9 cellular contexts compared by ENCODE assay signal in the genomic region with DNA sequence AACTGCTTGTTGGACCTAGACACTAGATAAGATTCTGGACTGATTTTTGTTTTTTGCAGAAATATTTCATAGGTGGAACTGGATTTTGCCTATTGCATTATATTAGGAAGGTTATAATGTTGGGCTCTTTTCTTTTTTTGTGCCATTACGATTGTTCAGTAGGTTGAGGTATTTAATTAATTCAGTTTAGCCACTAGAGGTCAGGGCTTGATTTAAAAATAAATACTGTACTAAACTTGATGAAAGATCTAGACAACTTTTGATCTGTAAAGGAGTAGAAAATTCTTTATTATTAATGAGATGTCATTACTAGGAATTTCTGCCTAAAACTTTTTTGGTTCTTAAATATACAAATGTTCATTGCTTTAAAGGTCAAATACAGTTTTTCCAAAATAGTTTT. TPM values are rescaled to one million over a fixed set of nuclear protein-coding genes. Genes with fewer than 3 reads are reported as not detected.
DNase-seq lines count a peak whose midpoint lies in the region; ATAC-seq and TF ChIP-seq lines count a peak whose summit lies in the region.
"Had no signal": no experiment of that assay in that cellular context is flagged by ENCODE, and none has a peak within 500 bp of the region (broad histone marks: within the 10 kb centered on the region; RNA-seq: fewer than 3 reads in every experiment).

No MANE protein-coding gene starts in this region.

- CTCF ChIA-PET in PC-3 (lab: Charles Lee) = no interaction called here

- no peak for TF ChIP-seq POLR2A in spleen (IDR thresholded peaks at IDR 0.05)

- H3K27me3 ChIP-seq in GM23338 (ENCODE audit: insufficient read depth) (no peaks in the 10 kb centered on the region), PC-3 (ENCODE audit: low read length) (no peaks in the 10 kb centered on the region), spleen (replicated peaks in 1 of 7) (peaks cover 0 to 8% (median 0%) of the 10 kb centered on the region in 7 donors)

- DNase-seq in AG08395 (ENCODE audit: low spot score) (peak; percentile 45), GM23338 (ENCODE audit: low spot score) (peak; percentile 48), PC-3 (peak; percentile 48), fibroblast of the aortic adventitia (ENCODE audit: low read depth) (peak; percentile 69), spleen (no peak), GDM1 (lab: John Stamatoyannopoulos, UW) (no peak)
- DNase-seq in activated naive CD8-positive, alpha-beta T cell treated with anti-CD3 and anti-CD28 coated beads, Interleukin-2, amount 50 U/mL, for 24 hours = no peak

- H3K4me1 ChIP-seq in GM23338 (ENCODE audit: insufficient read depth) = no peaks in the 10 kb centered on the region
- 0 out of 2 replicates have a peak, but pooled peaks cover 4% of the 10 kb centered on the region for H3K4me1 ChIP-seq in PC-3 (ENCODE audit: insufficient read depth, low read length)
- peaks cover 0 to 8% (median 0%) of the 10 kb centered on the region in 6 donors for H3K4me1 ChIP-seq in spleen

- TF ChIP-seq CTCF in GM23338 (conservative IDR thresholded peaks at IDR 0.05; ENCODE audit: low read depth in 2 of 2) (peak in 1 of 2 experiments; percentile 62; a peak in 3 of 4 replicates), PC-3 (conservative IDR thresholded peaks at IDR 0.05; ENCODE audit: low read depth, low read length) (peak; percentile 58), fibroblast of the aortic adventitia (IDR thresholded peaks at IDR 0.05; ENCODE audit: insufficient read depth, low read length) (peak; percentile 33), spleen (IDR thresholded peaks at IDR 0.05 in 8 of 11, conservative IDR thresholded peaks at IDR 0.05 in 3 of 11) (peak in 6 of 11 experiments; percentile 31 to 52 (median 42))

- peak; percentile 31; the same call in 2 of the 3 replicates for ATAC-seq in GM23338
- ATAC-seq in PC-3 = peak; percentile 61; the same call in 1 of the 2 replicates
- no peak for ATAC-seq in activated naive CD8-positive, alpha-beta T cell treated with anti-CD3 and anti-CD28 coated beads, Interleukin-2, amount 50 U/mL, for 24 hours
- ATAC-seq in HG02938 (IDR thresholded peaks at IDR 0.05; ENCODE audit: unreplicated experiment) = no peak

- intact Hi-C loops in PC-3 (cut with micrococcal nuclease) = loop anchor here (1.0 kb wide), 1 partner anchor 528 kb away; no protein-coding TSS in a partner anchor
- intact Hi-C loops in spleen (cut with DNase I; ENCODE audit: low total_unique reads) = no loop called here

- no peaks in the 10 kb centered on the region for H3K79me2 ChIP-seq in GM23338 (replicated peaks; ENCODE audit: insufficient read depth)
- H3K79me2 ChIP-seq in PC-3 (ENCODE audit: low read length) = no peaks in the 10 kb centered on the region

- WGBS in spleen, 5 donors = 0 to 7% (median 0%) methylated on average over 1 of the region's 1 CpG

- H3K27me3 Mint-ChIP-seq in GM23338 (ENCODE audit: insufficient read depth, low read depth, poor library complexity) = peaks cover 2% of the 10 kb centered on the region
- no peaks in the 10 kb centered on the region for H3K27me3 Mint-ChIP-seq in activated naive CD8-positive, alpha-beta T cell treated with anti-CD3 and anti-CD28 coated beads, Interleukin-2, amount 50 U/mL, for 24 hours
- H3K27me3 Mint-ChIP-seq: activated naive CD4-positive, alpha-beta T cell treated with anti-CD3 and anti-CD28 coated beads, Interleukin-2, amount 50 U/mL, for 24 hours had no signal

- H3K4me2 ChIP-seq in GM23338 (no peak overlapping the region), PC-3 (ENCODE audit: low read length) (no peak overlapping the region)

- no peak overlapping the region for H3K27ac Mint-ChIP-seq in GM23338
- no peak overlapping the region for H3K27ac Mint-ChIP-seq in activated naive CD8-positive, alpha-beta T cell treated with anti-CD3 and anti-CD28 coated beads, Interleukin-2, amount 50 U/mL, for 24 hours
- H3K27ac Mint-ChIP-seq: activated naive CD4-positive, alpha-beta T cell treated with anti-CD3 and anti-CD28 coated beads, Interleukin-2, amount 50 U/mL, for 24 hours had no signal

- no TSS peak for BruUV-seq in PC-3 (replicated peaks; lab: Mats Ljungman, UMichigan)

- H2AFZ ChIP-seq in GM23338 (no peak overlapping the region), PC-3 (ENCODE audit: low read length) (no peak overlapping the region)

- no peaks in the 10 kb centered on the region for H3K36me3 ChIP-seq in GM23338 (ENCODE audit: insufficient read depth)
- no peaks in the 10 kb centered on the region for H3K36me3 ChIP-seq in PC-3 (ENCODE audit: low read depth, low read length)
- no peaks in the 10 kb centered on the region for H3K36me3 ChIP-seq in spleen

- no peak overlapping the region for H3K9ac ChIP-seq in PC-3 (ENCODE audit: low read length)

- H4K20me1 ChIP-seq in GM23338 (replicated peaks; ENCODE audit: insufficient read depth) (no peaks in the 10 kb centered on the region), PC-3 (ENCODE audit: low read length) (no peaks in the 10 kb centered on the region)

- no peaks in the 10 kb centered on the region for H3F3A ChIP-seq in GM23338 (replicated peaks; ENCODE audit: low read depth)
- no peaks in the 10 kb centered on the region for H3F3A ChIP-seq in PC-3 (ENCODE audit: low read length, unreplicated experiment)

- H3K27ac ChIP-seq in GM23338 (ENCODE audit: low read depth) (no peak overlapping the region), PC-3 (ENCODE audit: low read length) (no peak overlapping the region), spleen (peak overlapping the region in 2 of 8 donors; percentile 53 to 59)

- H3K4me3 ChIP-seq in GM23338 (no peak overlapping the region), PC-3 (ENCODE audit: low read length) (no peak overlapping the region), fibroblast of the aortic adventitia (ENCODE audit: low read depth, low read length) (no peak overlapping the region), spleen (no peak overlapping the region)

- peaks cover 3% of the 10 kb centered on the region; the same call in 2 of the 3 replicates for H3K4me1 Mint-ChIP-seq in GM23338
- no peaks in the 10 kb centered on the region for H3K4me1 Mint-ChIP-seq in activated naive CD8-positive, alpha-beta T cell treated with anti-CD3 and anti-CD28 coated beads, Interleukin-2, amount 50 U/mL, for 24 hours
- H3K4me1 Mint-ChIP-seq: activated naive CD4-positive, alpha-beta T cell treated with anti-CD3 and anti-CD28 coated beads, Interleukin-2, amount 50 U/mL, for 24 hours had no signal

- H3K9me3 ChIP-seq in PC-3 (ENCODE audit: low read length) (no peaks in the 10 kb centered on the region), spleen (no peaks in the 10 kb centered on the region)

- POLR2A ChIA-PET in PC-3 (lab: Charles Lee; ENCODE audit: unreplicated experiment) = no interaction called here

- no peaks in the 10 kb centered on the region for H3K9me3 Mint-ChIP-seq in GM23338
- no peaks in the 10 kb centered on the region for H3K9me3 Mint-ChIP-seq in activated naive CD8-positive, alpha-beta T cell treated with anti-CD3 and anti-CD28 coated beads, Interleukin-2, amount 50 U/mL, for 24 hours
- H3K9me3 Mint-ChIP-seq: activated naive CD4-positive, alpha-beta T cell treated with anti-CD3 and anti-CD28 coated beads, Interleukin-2, amount 50 U/mL, for 24 hours had no signal

- H3K4me3 Mint-ChIP-seq in GM23338 = no peak overlapping the region
- H3K4me3 Mint-ChIP-seq in activated naive CD8-positive, alpha-beta T cell treated with anti-CD3 and anti-CD28 coated beads, Interleukin-2, amount 50 U/mL, for 24 hours = no peak overlapping the region
- H3K4me3 Mint-ChIP-seq: activated naive CD4-positive, alpha-beta T cell treated with anti-CD3 and anti-CD28 coated beads, Interleukin-2, amount 50 U/mL, for 24 hours had no signal

- no peaks in the 10 kb centered on the region for H3K9me2 ChIP-seq in GM23338 (ENCODE audit: insufficient read depth)
- no peaks in the 10 kb centered on the region for H3K9me2 ChIP-seq in PC-3 (replicated peaks; ENCODE audit: low read length)

- no peaks in the 10 kb centered on the region for H3K36me3 Mint-ChIP-seq in GM23338 (ENCODE audit: low read depth)
- H3K36me3 Mint-ChIP-seq in activated naive CD8-positive, alpha-beta T cell treated with anti-CD3 and anti-CD28 coated beads, Interleukin-2, amount 50 U/mL, for 24 hours (ENCODE audit: low read depth) = no peaks in the 10 kb centered on the region
- H3K36me3 Mint-ChIP-seq: activated naive CD4-positive, alpha-beta T cell treated with anti-CD3 and anti-CD28 coated beads, Interleukin-2, amount 50 U/mL, for 24 hours had no signal

TF ChIP-seq in GM23338, 12 proteins besides CTCF, POLR2A, EP300 and RAD21 (continues in another document):
- TF ChIP-seq, protein P1, sequence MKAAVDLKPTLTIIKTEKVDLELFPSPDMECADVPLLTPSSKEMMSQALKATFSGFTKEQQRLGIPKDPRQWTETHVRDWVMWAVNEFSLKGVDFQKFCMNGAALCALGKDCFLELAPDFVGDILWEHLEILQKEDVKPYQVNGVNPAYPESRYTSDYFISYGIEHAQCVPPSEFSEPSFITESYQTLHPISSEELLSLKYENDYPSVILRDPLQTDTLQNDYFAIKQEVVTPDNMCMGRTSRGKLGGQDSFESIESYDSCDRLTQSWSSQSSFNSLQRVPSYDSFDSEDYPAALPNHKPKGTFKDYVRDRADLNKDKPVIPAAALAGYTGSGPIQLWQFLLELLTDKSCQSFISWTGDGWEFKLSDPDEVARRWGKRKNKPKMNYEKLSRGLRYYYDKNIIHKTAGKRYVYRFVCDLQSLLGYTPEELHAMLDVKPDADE (IDR thresholded peaks at IDR 0.05) = no peak
- no peak for TF ChIP-seq STAT1 (IDR thresholded peaks at IDR 0.05; ENCODE audit: unreplicated experiment)
- no peak for TF ChIP-seq CREB1 (CRISPR knock-in tag; IDR thresholded peaks at IDR 0.05; ENCODE audit: low read depth)
- TF ChIP-seq JUNB (IDR thresholded peaks at IDR 0.05; ENCODE audit: unreplicated experiment) = no peak
- no peak for TF ChIP-seq EZH2phosphoT487 (IDR thresholded peaks at IDR 0.05; ENCODE audit: unreplicated experiment)

RNA-seq across cellular contexts. Expression of gene SUPT20H, which starts 15.2 kb away (rescaled TPM):
- 67.5 and 68.7 TPM in 2 replicates for total RNA-seq in GM23338 (2014; rRNA removed; shearing (Covaris generic))
- polyA plus RNA-seq in GM23338 (2016; fragmentation: Nextera tagmentation; extraction: Ambion mirVana) (90.2 and 98.2 TPM in 2 replicates), spleen (10 to 100 TPM; 22.0 to 22.9 (median 22.8) TPM)
- total RNA-seq in PC-3 (2014; rRNA removed) (16.8 and 18.1 TPM in 2 replicates), fibroblast of the aortic adventitia (ENCODE audit: low replicate concordance) (54.3 and 69.4 TPM in 2 replicates), spleen (10 to 100 TPM; 53.8 to 95.3 (median 72.7) TPM)

RNA-seq across cellular contexts. Expression of gene CSNK1A1L, which starts 30.8 kb away (rescaled TPM):
- not detected in 2 replicates for total RNA-seq in GM23338 (2014; rRNA removed; shearing (Covaris generic))
- polyA plus RNA-seq in GM23338 (2016; fragmentation: Nextera tagmentation; extraction: Ambion mirVana) (not detected in 2 replicates), spleen (not detected)
- total RNA-seq in PC-3 (2014; rRNA removed) (not detected in 2 replicates), fibroblast of the aortic adventitia (ENCODE audit: low replicate concordance) (not detected in 2 replicates), spleen (not detected)

Comparison
In these comparisons a context has a peak if more than half of its experiments do, and no peak if none do; other contexts are left out.
1. DNase-seq: peak in AG08395 (single experiment), GM23338 (single experiment), PC-3 (single experiment) and fibroblast of the aortic adventitia (single experiment); none in spleen (single experiment), activated naive CD8-positive, alpha-beta T cell treated with anti-CD3 and anti-CD28 coated beads, Interleukin-2, amount 50 U/mL, for 24 hours (single experiment) and GDM1 (single experiment).
2. ATAC-seq: peak in GM23338 (single experiment) and PC-3 (single experiment); none in activated naive CD8-positive, alpha-beta T cell treated with anti-CD3 and anti-CD28 coated beads, Interleukin-2, amount 50 U/mL, for 24 hours (single experiment) and HG02938 (single experiment).